8 cellular contexts compared by ENCODE assay signal in genomic region chr17:32341857-32342602, GRCh38. TPM values are rescaled to one million over a fixed set of nuclear protein-coding genes. Genes with fewer than 3 reads are reported as not detected.
DNase-seq lines count a peak whose midpoint lies in the region; ATAC-seq and TF ChIP-seq lines count a peak whose summit lies in the region.

C17orf75 (minus strand) TSS chr17:32342173; CDS start chr17:32342139, 34 bp downstream.

- H3K27ac Mint-ChIP-seq in glutamatergic neuron (ENCODE audit: unreplicated experiment) = peak within 1 kb of the TSS; percentile 94

- no peaks in the 10 kb centered on the region for H3K9me2 ChIP-seq in GM23248 (ENCODE audit: insufficient read depth)

- TF ChIP-seq CTCF in DND-41 (IDR thresholded peaks at IDR 0.05; ENCODE audit: borderline replicate concordance, extremely low read depth, low read length, poor library complexity, severe bottlenecking) (peak; percentile 5), glutamatergic neuron (IDR thresholded peaks at IDR 0.05; ENCODE audit: partially characterized antibody, unreplicated experiment) (no peak), omental fat pad (IDR thresholded peaks at IDR 0.05) (no peak)

- H4K20me1 ChIP-seq in DND-41 (ENCODE audit: insufficient read depth, low read length) = no peaks in the 10 kb centered on the region
- H4K20me1 ChIP-seq in GM23248 (ENCODE audit: insufficient read depth) = no peaks in the 10 kb centered on the region

- H3K4me1 Mint-ChIP-seq in glutamatergic neuron (ENCODE audit: low read depth, unreplicated experiment) = peaks cover 6% of the 10 kb centered on the region

- H3K36me3 Mint-ChIP-seq in glutamatergic neuron (ENCODE audit: unreplicated experiment) = no peaks in the 10 kb centered on the region

- peak; percentile 87 for DNase-seq in DND-41
- DNase-seq in GM23248 = peak; percentile 80
- DNase-seq in LHCN-M2 (ENCODE audit: low read depth) = peak; percentile 72
- peak; percentile 32 for DNase-seq in SKM-1 (lab: John Stamatoyannopoulos, UW; ENCODE audit: unreplicated experiment)
- DNase-seq in activated naive CD4-positive, alpha-beta T cell treated with anti-CD3 and anti-CD28 coated beads, Interleukin-2, amount 50 U/mL, for 16 hours = peak; percentile 85
- peak; percentile 82 for DNase-seq in glutamatergic neuron
- DNase-seq in omental fat pad (ENCODE audit: low spot score) = peak; percentile 36

- H3K4me2 ChIP-seq in DND-41 (ENCODE audit: insufficient read depth, low read length) (peak within 1 kb of the TSS; percentile 78), GM23248 (ENCODE audit: unreplicated experiment) (peak within 1 kb of the TSS; percentile 91)

- H3K36me3 ChIP-seq in DND-41 (ENCODE audit: insufficient read depth, low read length) = peaks cover 21% of the 10 kb centered on the region
- peaks cover 16% of the 10 kb centered on the region for H3K36me3 ChIP-seq in GM23248 (ENCODE audit: low read depth)

- peaks cover 3% of the 10 kb centered on the region for H3K9me3 Mint-ChIP-seq in glutamatergic neuron (ENCODE audit: unreplicated experiment)

- peak within 1 kb of the TSS; percentile 98 for H3K4me3 Mint-ChIP-seq in glutamatergic neuron (ENCODE audit: unreplicated experiment)

- H3K79me2 ChIP-seq in DND-41 (ENCODE audit: insufficient read depth, low read length) = peaks cover 18% of the 10 kb centered on the region
- 0 out of 2 replicates have a peak, but pooled peaks cover 4% of the 10 kb centered on the region for H3K79me2 ChIP-seq in GM23248 (ENCODE audit: insufficient read depth)

- WGBS in GM23248 (ENCODE audit: low coverage in 1 of 2, low lambda C conversion rate in 2 of 2, missing lambda C conversion rate in 2 of 2), 2 experiments = 8 to 10% methylated on average over 28 to 46 of the region's 47 CpGs

- H3K27me3 ChIP-seq in DND-41 (ENCODE audit: insufficient read depth, low read length, poor library complexity) = no peaks in the 10 kb centered on the region
- no peaks in the 10 kb centered on the region for H3K27me3 ChIP-seq in GM23248 (replicated peaks; ENCODE audit: insufficient read depth)

- H3K27me3 Mint-ChIP-seq in glutamatergic neuron (ENCODE audit: unreplicated experiment) = no peaks in the 10 kb centered on the region

- H3F3A ChIP-seq in GM23248 (ENCODE audit: insufficient read depth) = peaks cover under 1% of the 10 kb centered on the region; the same call in 1 of the 2 replicates

- no peaks in the 10 kb centered on the region for H3K9me3 ChIP-seq in DND-41 (ENCODE audit: insufficient read depth, low read length, severe bottlenecking)
- no peaks in the 10 kb centered on the region for H3K9me3 ChIP-seq in GM23248 (ENCODE audit: low read depth)

- in situ Hi-C loops in GM23248 (cut with MboI) = no loop called here

- peak within 1 kb of the TSS; percentile 53 to 76 for H3K4me3 ChIP-seq in DND-41 (ENCODE audit: low read depth in 1 of 2, low read length in 2 of 2)
- peak within 1 kb of the TSS; percentile 81 for H3K4me3 ChIP-seq in GM23248

- peaks cover 25% of the 10 kb centered on the region for H3K4me1 ChIP-seq in DND-41 (ENCODE audit: insufficient read depth, low read length)
- H3K4me1 ChIP-seq in GM23248 (ENCODE audit: insufficient read depth) = peaks cover 10% of the 10 kb centered on the region; the same call in 1 of the 2 replicates

- ATAC-seq in DND-41 (ENCODE audit: insufficient read depth, low read depth) = peak; percentile 96
- peak; percentile 92 for ATAC-seq in omental fat pad (ENCODE audit: low FRiP score)

- H3K27ac ChIP-seq in DND-41 (ENCODE audit: low read length) = peak within 1 kb of the TSS; percentile 91
- no peak within 1 kb of the TSS for H3K27ac ChIP-seq in GM23248
- H3K27ac ChIP-seq in temporal lobe (ENCODE audit: low read depth, low read length) = peak within 1 kb of the TSS; percentile 63

- H2AFZ ChIP-seq in DND-41 (ENCODE audit: low read depth, low read length) (peak within 1 kb of the TSS; percentile 99), GM23248 (peak within 1 kb of the TSS; percentile 100)

- H3K9ac ChIP-seq in DND-41 (ENCODE audit: low read depth, low read length) = peak within 1 kb of the TSS; percentile 78
- H3K9ac ChIP-seq in GM23248 = peak within 1 kb of the TSS; percentile 87

RNA-seq across cellular contexts. Expression of gene C17orf75, which starts in this region (rescaled TPM):
- total RNA-seq in GM23248 (2014; rRNA removed; shearing (Covaris generic)) = 11.1 and 18.5 TPM in 2 replicates
- polyA plus RNA-seq in GM23248 (2016; fragmentation: Nextera tagmentation; extraction: Ambion mirVana) = 14.7 and 17.0 TPM in 2 replicates
- total RNA-seq in LHCN-M2 (2014; rRNA removed) (12.8 and 16.4 TPM in 2 replicates), glutamatergic neuron (ENCODE audit: unreplicated experiment) (48.9 TPM), omental fat pad (10 to 100 TPM in 1 of 4 donors, 1 to 10 TPM in 3; 5.3 to 11.0 (median 7.7) TPM), temporal lobe (22.1 TPM)
- polyA plus RNA-seq in LHCN-M2 (2012) = 9.3 TPM

Comparison
In these comparisons a context has a peak if more than half of its experiments do, and no peak if none do; other contexts are left out.
1. DNase-seq: peak in every context shown above with its lines; median percentile 87 in DND-41; 85 in activated naive CD4-positive, alpha-beta T cell treated with anti-CD3 and anti-CD28 coated beads, Interleukin-2, amount 50 U/mL, for 16 hours; 82 in glutamatergic neuron; 80 in GM23248; 72 in LHCN-M2; 36 in omental fat pad; 32 in SKM-1.